8 cellular contexts compared by ENCODE assay signal in the genomic region with DNA sequence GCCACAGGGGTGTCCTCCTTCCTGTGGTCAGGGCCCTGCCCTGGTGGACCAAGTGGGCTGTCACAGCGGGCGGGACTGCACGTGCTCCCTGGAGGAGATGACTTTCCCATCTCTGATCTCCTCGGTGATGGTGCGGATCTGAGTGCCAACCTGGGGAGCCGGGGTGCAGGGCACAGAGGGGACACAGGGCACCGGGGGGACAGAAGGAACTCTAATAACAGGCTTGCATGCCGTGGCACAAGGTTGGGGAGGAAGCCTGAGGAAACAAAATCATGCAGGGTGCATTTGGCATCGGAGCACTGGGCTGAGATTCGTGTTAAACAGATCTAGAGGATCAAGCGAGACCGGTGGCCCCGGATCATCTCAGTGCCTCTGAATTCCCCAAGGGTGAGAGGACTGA. TPM values are rescaled to one million over a fixed set of nuclear protein-coding genes. Genes with fewer than 3 reads are reported as not detected.
"Had no signal": no experiment of that assay in that cellular context is flagged by ENCODE, and none has a peak within 500 bp of the region (broad histone marks: within the 10 kb centered on the region; RNA-seq: fewer than 3 reads in every experiment).

No MANE protein-coding gene starts in this region.

- H3K27ac ChIP-seq: GM23248 had no signal

- H3K9me3 ChIP-seq: HAP-1 had no signal

- H3K36me3 ChIP-seq: HAP-1 had no signal

- H3K27ac Mint-ChIP-seq: HFFc6 had no signal

- DNase-seq: GM23248, GOT3, HFFc6, IMR-90 had no signal

- H3K4me3 ChIP-seq: GM23248, HAP-1 had no signal

- H3K4me1 ChIP-seq: HAP-1 had no signal

- H2AFZ ChIP-seq: GM23248 had no signal

- H3K9ac ChIP-seq: GM23248 had no signal

- H3K4me3 Mint-ChIP-seq: HFFc6 had no signal

- H3K9me3 Mint-ChIP-seq: HFFc6 had no signal

RNA-seq across cellular contexts. Expression of a gene that starts 3.4 kb away (rescaled TPM):
- total RNA-seq: GM23248, H4, H7, HFFc6, HT-29, IMR-90 had no signal
- polyA plus RNA-seq: GM23248, IMR-90 had no signal

RNA-seq across cellular contexts. Expression of a gene that starts 5.4 kb away (rescaled TPM):
- total RNA-seq: GM23248, H4, H7, HFFc6, HT-29, IMR-90 had no signal
- polyA plus RNA-seq: GM23248, IMR-90 had no signal

RNA-seq across cellular contexts. Expression of a gene that starts 19.1 kb away (rescaled TPM):
- total RNA-seq: GM23248, H4, H7, HFFc6 had no signal
- polyA plus RNA-seq: GM23248 had no signal

RNA-seq across cellular contexts. Expression of a gene that starts 19.1 kb away (rescaled TPM):
- total RNA-seq: GM23248, H4, H7, HT-29, IMR-90 had no signal
- polyA plus RNA-seq: GM23248 had no signal
